Comparison of ENCODE assay signal across 8 cellular contexts in the genomic region with DNA sequence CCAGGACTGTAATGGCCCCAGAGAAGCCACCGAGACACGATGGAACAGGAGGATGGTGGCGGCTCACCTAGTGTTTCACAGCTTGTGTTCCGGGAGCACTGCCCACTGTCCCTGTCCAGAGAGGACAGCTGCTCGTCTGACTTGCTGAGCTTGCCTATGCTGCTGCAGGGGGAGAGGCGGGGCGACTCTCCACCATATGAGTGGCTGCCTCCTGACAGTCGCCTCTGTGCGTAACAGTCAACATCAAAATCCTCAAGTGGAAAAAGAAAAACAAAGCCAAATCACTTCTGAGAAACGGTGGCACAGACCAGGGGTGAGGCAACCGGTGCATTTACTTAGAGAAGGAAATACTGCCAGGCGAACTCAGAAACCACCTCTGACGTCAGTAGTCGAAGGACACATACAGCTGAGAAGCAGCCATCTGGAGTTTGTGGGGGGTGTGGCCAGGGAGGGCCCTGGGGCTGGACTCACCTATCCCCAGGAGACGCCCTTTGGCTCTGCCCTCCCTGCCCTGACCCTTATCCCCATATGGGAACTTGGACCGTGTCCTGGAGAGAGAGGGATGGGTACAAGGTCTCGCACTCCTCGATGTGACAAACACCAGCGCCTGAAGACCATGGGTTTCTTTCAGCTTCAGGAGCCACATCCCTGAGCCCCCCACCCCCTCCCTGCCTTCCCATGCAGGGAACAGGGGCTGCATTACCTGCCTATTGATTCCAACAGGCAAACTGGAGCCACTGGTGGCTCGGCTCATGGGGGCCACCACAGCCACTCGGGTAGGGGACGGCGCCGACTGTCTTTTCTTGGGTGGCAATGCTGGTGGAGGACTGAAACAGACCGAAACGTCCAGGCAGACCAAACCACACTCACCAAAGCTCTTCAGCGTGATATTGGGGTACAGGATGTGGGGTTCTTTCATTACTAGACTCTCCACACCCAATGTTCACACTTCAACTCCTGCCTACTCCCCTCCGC.
A peak's percentile ranks its signal among the peaks of the same experiment; 100 is the strongest.
DNase-seq lines count a peak whose midpoint lies in the region; ATAC-seq, FAIRE-seq and TF ChIP-seq lines count a peak whose summit lies in the region.

No MANE protein-coding gene starts in this region.

- H3K9ac ChIP-seq in liver (ENCODE audit: low read depth in 1 of 2, low read length in 2 of 2): peak overlapping the region in 1 of 2 donors; percentile 3
- no peak overlapping the region for H3K9ac ChIP-seq in HepG2 (ENCODE audit: insufficient read depth, low read depth, low read length)

- no peaks in the 10 kb centered on the region for H3K9me3 ChIP-seq in liver (ENCODE audit: control insufficient read depth in 4 of 4, low read length in 3 of 4)
- H3K9me3 ChIP-seq in HepG2 (ENCODE audit: low read length): no peaks in the 10 kb centered on the region

- no peak overlapping the region for H3K4me3 ChIP-seq in liver (ENCODE audit: low read depth in 1 of 3, low read length in 3 of 3)
- H3K4me3 ChIP-seq in HepG2 (replicated peaks in 1 of 3; ENCODE audit: insufficient read depth in 1 of 3, low read depth in 2 of 3, low read length in 3 of 3): no peak overlapping the region
- H3K4me3 ChIP-seq in skin epidermis: no peak overlapping the region

- H3K27ac ChIP-seq in liver (ENCODE audit: low read depth in 1 of 2, low read length in 2 of 2) (peak overlapping the region; percentile 29 to 70), HepG2 (ENCODE audit: extremely low read length, insufficient read depth, low read length) (no peak overlapping the region), skin epidermis (peak overlapping the region in 19 of 21 experiments; percentile 6 to 87 (median 69))

- TF ChIP-seq POLR2A in HepG2 (IDR thresholded peaks at IDR 0.05; ENCODE audit: insufficient read depth in 1 of 2, low read depth in 2 of 2, low read length in 2 of 2): no peak

- no peak for TF ChIP-seq CTCF in liver (IDR thresholded peaks at IDR 0.05; ENCODE audit: low read depth, low read length, missing input control)
- no peak for TF ChIP-seq CTCF in HepG2 (CRISPR knock-in tag; IDR thresholded peaks at IDR 0.05)

- TF ChIP-seq EP300 in HepG2 (IDR thresholded peaks at IDR 0.05; ENCODE audit: low read depth in 2 of 2, low read length in 2 of 2): no peak
- no peak for TF ChIP-seq EP300 in HepG2 (CRISPR knock-in tag; IDR thresholded peaks at IDR 0.05; ENCODE audit: borderline replicate concordance)

- H3K36me3 ChIP-seq in liver (ENCODE audit: control insufficient read depth in 4 of 4, insufficient read depth in 3 of 4, low read depth in 1 of 4, low read length in 3 of 4): peaks cover 5 to 23% (median 12%) of the 10 kb centered on the region in 4 donors
- peaks cover 10 to 40% of the 10 kb centered on the region in 2 experiments; a peak in 4 of 5 replicates for H3K36me3 ChIP-seq in HepG2 (replicated peaks in 1 of 2; ENCODE audit: control insufficient read depth in 1 of 2, insufficient read depth in 2 of 2, low read length in 2 of 2)

- no peak for FAIRE-seq in HepG2 (lab: Jason Lieb, UNC)

- no peak overlapping the region for H2AFZ ChIP-seq in HepG2 (ENCODE audit: low read length)

- in situ Hi-C loops in HepG2 (cut with HindIII; ENCODE audit: extremely low pct_ligation_motif_present, low pct_unique_long_range_greater_than_20kb): no loop called here

- POLR2A ChIA-PET in HepG2 (lab: Yijun Ruan, JAX): interaction anchor here (1.1 kb wide), 1 partner anchor 86 kb away, joined by 4 read pairs; no protein-coding TSS in a partner anchor

- CTCF ChIA-PET in HepG2 (lab: Yijun Ruan, JAX; ENCODE audit: low intra/inter-chr PET ratio, low total read pairs): no interaction called here

- DNase-seq in HepG2 (ENCODE audit: low spot score) (no peak), fibroblast of gingiva (ENCODE audit: low read depth) (peak; percentile 37), islet precursor cell (no peak), NCI-H1436 treated with DMSO at 0.1 percent for 48 hours (lab: John Stamatoyannopoulos, UW) (no peak)
- DNase-seq in activated CD4-positive, alpha-beta T cell treated with anti-CD3 and anti-CD28 coated beads, Interleukin-2, amount 50 U/mL, for 4 hours: peak; percentile 34 to 47

- ATAC-seq in HepG2 (no peak), HG03571 (IDR thresholded peaks at IDR 0.05; ENCODE audit: unreplicated experiment) (no peak)

- H3K4me1 ChIP-seq in liver (ENCODE audit: control insufficient read depth in 4 of 4, insufficient read depth in 4 of 4, low read length in 3 of 4) (no peaks in the 10 kb centered on the region), HepG2 (ENCODE audit: insufficient read depth, low read length) (no peaks in the 10 kb centered on the region)

- peak; percentile 31 to 62 for TF ChIP-seq RAD21 in liver (IDR thresholded peaks at IDR 0.05)
- TF ChIP-seq RAD21 in HepG2 (CRISPR knock-in tag; IDR thresholded peaks at IDR 0.05): no peak

- H3K79me2 ChIP-seq in HepG2 (ENCODE audit: insufficient read depth, low read length): no peaks in the 10 kb centered on the region

- intact Hi-C loops in HepG2 (cut with micrococcal nuclease; ENCODE audit: unreplicated experiment): no loop called here

- H4K20me1 ChIP-seq in HepG2 (ENCODE audit: insufficient read depth, low read length): no peaks in the 10 kb centered on the region

- WGBS in liver: 66% methylated on average over 28 of the region's 28 CpGs
- 96% methylated on average over 20 of the region's 28 CpGs for WGBS in HepG2 (ENCODE audit: low lambda C conversion rate)

- H3K27me3 ChIP-seq in liver (ENCODE audit: control insufficient read depth in 4 of 4, insufficient read depth in 4 of 4, low read length in 3 of 4) (no peaks in the 10 kb centered on the region), HepG2 (ENCODE audit: control insufficient read depth in 1 of 2, insufficient read depth in 2 of 2, low read length in 2 of 2) (no peaks in the 10 kb centered on the region)

- BruUV-seq in HepG2 (replicated peaks; lab: Mats Ljungman, UMichigan): no TSS peak

- no peak overlapping the region for H3K4me2 ChIP-seq in HepG2 (ENCODE audit: low read depth, low read length)

TF ChIP-seq in liver, 16 proteins besides CTCF, POLR2A, EP300 and RAD21 (continues in another document):
- peak; percentile 74 to 78 for TF ChIP-seq EGR1 (IDR thresholded peaks at IDR 0.05; ENCODE audit: low read depth in 2 of 2)
- TF ChIP-seq, protein P1, sequence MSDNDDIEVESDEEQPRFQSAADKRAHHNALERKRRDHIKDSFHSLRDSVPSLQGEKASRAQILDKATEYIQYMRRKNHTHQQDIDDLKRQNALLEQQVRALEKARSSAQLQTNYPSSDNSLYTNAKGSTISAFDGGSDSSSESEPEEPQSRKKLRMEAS (IDR thresholded peaks at IDR 0.05): no peak
- peak; percentile 61 for TF ChIP-seq NR2F2 (IDR thresholded peaks at IDR 0.05)
- no peak for TF ChIP-seq GABPA (IDR thresholded peaks at IDR 0.05 in 1 of 2, conservative IDR thresholded peaks at IDR 0.05 in 1 of 2)
- peak; percentile 84 to 97 for TF ChIP-seq RXRA (IDR thresholded peaks at IDR 0.05)
- TF ChIP-seq YY1 (IDR thresholded peaks at IDR 0.05): no peak
- TF ChIP-seq, protein P2, sequence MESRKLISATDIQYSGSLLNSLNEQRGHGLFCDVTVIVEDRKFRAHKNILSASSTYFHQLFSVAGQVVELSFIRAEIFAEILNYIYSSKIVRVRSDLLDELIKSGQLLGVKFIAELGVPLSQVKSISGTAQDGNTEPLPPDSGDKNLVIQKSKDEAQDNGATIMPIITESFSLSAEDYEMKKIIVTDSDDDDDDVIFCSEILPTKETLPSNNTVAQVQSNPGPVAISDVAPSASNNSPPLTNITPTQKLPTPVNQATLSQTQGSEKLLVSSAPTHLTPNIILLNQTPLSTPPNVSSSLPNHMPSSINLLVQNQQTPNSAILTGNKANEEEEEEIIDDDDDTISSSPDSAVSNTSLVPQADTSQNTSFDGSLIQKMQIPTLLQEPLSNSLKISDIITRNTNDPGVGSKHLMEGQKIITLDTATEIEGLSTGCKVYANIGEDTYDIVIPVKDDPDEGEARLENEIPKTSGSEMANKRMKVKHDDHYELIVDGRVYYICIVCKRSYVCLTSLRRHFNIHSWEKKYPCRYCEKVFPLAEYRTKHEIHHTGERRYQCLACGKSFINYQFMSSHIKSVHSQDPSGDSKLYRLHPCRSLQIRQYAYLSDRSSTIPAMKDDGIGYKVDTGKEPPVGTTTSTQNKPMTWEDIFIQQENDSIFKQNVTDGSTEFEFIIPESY (IDR thresholded peaks at IDR 0.05): no peak
- TF ChIP-seq HNF4A (conservative IDR thresholded peaks at IDR 0.05): peak; percentile 87 to 99

TF ChIP-seq in HepG2, 621 proteins besides CTCF, POLR2A, EP300 and RAD21:
- TF ChIP-seq MTF1 (CRISPR knock-in tag; IDR thresholded peaks at IDR 0.05) (no peak), NR2F6 (IDR thresholded peaks at IDR 0.05) (no peak), NR2F6 (CRISPR knock-in tag; IDR thresholded peaks at IDR 0.05) (no peak), ZNF343 (CRISPR knock-in tag; IDR thresholded peaks at IDR 0.05) (no peak), MLLT10 (CRISPR knock-in tag; IDR thresholded peaks at IDR 0.05) (no peak)

Comparison
In these comparisons a context has a peak if more than half of its experiments do, and no peak if none do; other contexts are left out.
1. DNase-seq: peak in activated CD4-positive, alpha-beta T cell treated with anti-CD3 and anti-CD28 coated beads, Interleukin-2, amount 50 U/mL, for 4 hours (2 of 2) and fibroblast of gingiva (single experiment); none in HepG2 (single experiment), islet precursor cell (single experiment) and NCI-H1436 treated with DMSO at 0.1 percent for 48 hours (single experiment).